Comparison of ENCODE assay signal across 17 cellular contexts in the genomic region with DNA sequence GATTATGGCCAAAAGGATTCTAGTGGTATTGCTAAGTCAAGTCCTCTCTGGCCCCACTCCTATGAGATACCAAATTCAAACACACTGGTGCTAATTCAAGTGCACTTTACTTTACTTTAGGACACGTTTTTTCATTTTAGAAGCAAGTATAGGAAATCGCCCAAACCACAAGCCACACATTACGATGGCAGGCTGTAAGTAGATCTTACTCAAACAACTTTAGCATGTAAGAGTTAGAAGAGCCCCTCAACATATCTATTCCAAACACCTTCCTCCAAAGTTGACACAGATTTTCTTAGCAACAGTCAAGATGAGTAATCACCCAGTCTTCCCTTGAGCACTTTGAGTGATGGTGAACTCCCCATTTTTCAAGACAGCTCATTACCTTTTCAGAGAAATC. TPM values are rescaled to one million over a fixed set of nuclear protein-coding genes. Genes with fewer than 3 reads are reported as not detected.
DNase-seq lines count a peak whose midpoint lies in the region; ATAC-seq lines count a peak whose summit lies in the region.
"Had no signal": no experiment of that assay in that cellular context is flagged by ENCODE, and none has a peak within 500 bp of the region (broad histone marks: within the 10 kb centered on the region; RNA-seq: fewer than 3 reads in every experiment).

No MANE protein-coding gene starts in this region.

- H3K4me1 Mint-ChIP-seq in activated T-cell treated with anti-CD3 and anti-CD28 coated beads, Interleukin-2, amount 50 U/mL, for 72 hours (ENCODE audit: low read depth) = peaks cover 17% of the 10 kb centered on the region
- H3K4me1 Mint-ChIP-seq in stimulated activated naive CD8-positive, alpha-beta T cell treated with anti-CD3 and anti-CD28 coated beads, Interleukin-15, amount 100 ng/mL, for 72 hours = peaks cover 15% of the 10 kb centered on the region

- DNase-seq in activated naive CD4-positive, alpha-beta T cell treated with anti-CD3 and anti-CD28 coated beads, Interleukin-2, amount 50 U/mL, for 72 hours (ENCODE audit: low spot score in 2 of 2) = peak in 1 of 2 donors; percentile 23
- DNase-seq in activated naive CD4-positive, alpha-beta T cell (lab: John Stamatoyannopoulos, UW) = no peak
- DNase-seq in activated T-cell treated with anti-CD3 and anti-CD28 coated beads, Interleukin-2, amount 50 U/mL, for 72 hours = peak; percentile 61 to 63
- DNase-seq in stimulated activated naive CD8-positive, alpha-beta T cell treated with anti-CD3 and anti-CD28 coated beads, Interleukin-15, amount 100 ng/mL, for 72 hours = peak; percentile 38 to 64
- DNase-seq in UCSD-AML1 (lab: John Stamatoyannopoulos, UW; ENCODE audit: unreplicated experiment) = no peak
- DNase-seq: amygdala, erythroblast, KBM-7, left cardiac atrium, NCI-H748 treated with DMSO at 0.1 percent for 48 hours, RPMI8226, T-helper 17 cell, transverse colon had no signal

- H3K36me3 Mint-ChIP-seq in activated naive CD4-positive, alpha-beta T cell treated with anti-CD3 and anti-CD28 coated beads, Interleukin-2, amount 50 U/mL, for 72 hours = no peaks in the 10 kb centered on the region
- no peaks in the 10 kb centered on the region for H3K36me3 Mint-ChIP-seq in activated T-cell treated with anti-CD3 and anti-CD28 coated beads, Interleukin-2, amount 50 U/mL, for 72 hours (ENCODE audit: insufficient read depth in 2 of 2)

- H3K27ac Mint-ChIP-seq in activated naive CD4-positive, alpha-beta T cell treated with anti-CD3 and anti-CD28 coated beads, Interleukin-2, amount 50 U/mL, for 72 hours = no peak overlapping the region
- H3K27ac Mint-ChIP-seq in activated T-cell treated with anti-CD3 and anti-CD28 coated beads, Interleukin-2, amount 50 U/mL, for 72 hours = peak overlapping the region; percentile 45
- H3K27ac Mint-ChIP-seq in stimulated activated naive CD8-positive, alpha-beta T cell treated with anti-CD3 and anti-CD28 coated beads, Interleukin-15, amount 100 ng/mL, for 72 hours = peak overlapping the region in 1 of 2 donors; percentile 25
- H3K27ac Mint-ChIP-seq: T-helper 17 cell had no signal

- H3K9me3 Mint-ChIP-seq in activated naive CD4-positive, alpha-beta T cell treated with anti-CD3 and anti-CD28 coated beads, Interleukin-2, amount 50 U/mL, for 72 hours = no peaks in the 10 kb centered on the region
- H3K9me3 Mint-ChIP-seq in activated T-cell treated with anti-CD3 and anti-CD28 coated beads, Interleukin-2, amount 50 U/mL, for 72 hours = peaks cover 0 to 2% of the 10 kb centered on the region in 2 donors
- no peaks in the 10 kb centered on the region for H3K9me3 Mint-ChIP-seq in stimulated activated naive CD8-positive, alpha-beta T cell treated with anti-CD3 and anti-CD28 coated beads, Interleukin-15, amount 100 ng/mL, for 72 hours

- peak; percentile 92 to 98 for ATAC-seq in activated naive CD4-positive, alpha-beta T cell treated with anti-CD3 and anti-CD28 coated beads, Interleukin-2, amount 50 U/mL, for 72 hours
- peak; percentile 48 for ATAC-seq in HG02981 (IDR thresholded peaks at IDR 0.05; ENCODE audit: unreplicated experiment)
- ATAC-seq in activated T-cell treated with anti-CD3 and anti-CD28 coated beads, Interleukin-2, amount 50 U/mL, for 72 hours (replicated peaks in 1 of 2) = peak; percentile 96 to 98
- ATAC-seq in stimulated activated naive CD8-positive, alpha-beta T cell treated with anti-CD3 and anti-CD28 coated beads, Interleukin-15, amount 100 ng/mL, for 72 hours = peak; percentile 99
- ATAC-seq in HG03520 (IDR thresholded peaks at IDR 0.05; ENCODE audit: unreplicated experiment) = no peak
- ATAC-seq in GM19023 (IDR thresholded peaks at IDR 0.05; ENCODE audit: unreplicated experiment) = no peak
- ATAC-seq: T-helper 17 cell had no signal

- peaks cover 53% of the 10 kb centered on the region for H3K27me3 Mint-ChIP-seq in activated T-cell treated with anti-CD3 and anti-CD28 coated beads, Interleukin-2, amount 50 U/mL, for 72 hours (ENCODE audit: low read depth)
- H3K27me3 Mint-ChIP-seq in stimulated activated naive CD8-positive, alpha-beta T cell treated with anti-CD3 and anti-CD28 coated beads, Interleukin-15, amount 100 ng/mL, for 72 hours = peaks cover 46% of the 10 kb centered on the region

- peak overlapping the region; percentile 46 to 51 for H3K4me3 Mint-ChIP-seq in activated T-cell treated with anti-CD3 and anti-CD28 coated beads, Interleukin-2, amount 50 U/mL, for 72 hours
- peak overlapping the region; percentile 28 to 42 for H3K4me3 Mint-ChIP-seq in stimulated activated naive CD8-positive, alpha-beta T cell treated with anti-CD3 and anti-CD28 coated beads, Interleukin-15, amount 100 ng/mL, for 72 hours
- H3K4me3 Mint-ChIP-seq: T-helper 17 cell had no signal

RNA-seq across cellular contexts. Expression of a gene that starts 43.6 kb away (rescaled TPM):
- total RNA-seq in activated naive CD4-positive, alpha-beta T cell treated with anti-CD3 and anti-CD28 coated beads, Interleukin-2, amount 50 U/mL, for 72 hours = not detected
- not detected for total RNA-seq in activated T-cell treated with anti-CD3 and anti-CD28 coated beads, Interleukin-2, amount 50 U/mL, for 72 hours
- total RNA-seq: posterior vena cava, T-helper 17 cell, transverse colon had no signal

Comparison
In these comparisons a context has a peak if more than half of its experiments do, and no peak if none do; other contexts are left out.
1. ATAC-seq: peak in activated naive CD4-positive, alpha-beta T cell treated with anti-CD3 and anti-CD28 coated beads, Interleukin-2, amount 50 U/mL, for 72 hours (2 of 2), HG02981 (single experiment), activated T-cell treated with anti-CD3 and anti-CD28 coated beads, Interleukin-2, amount 50 U/mL, for 72 hours (2 of 2) and stimulated activated naive CD8-positive, alpha-beta T cell treated with anti-CD3 and anti-CD28 coated beads, Interleukin-15, amount 100 ng/mL, for 72 hours (single experiment); none in HG03520 (single experiment) and GM19023 (single experiment).
2. DNase-seq: peak in activated T-cell treated with anti-CD3 and anti-CD28 coated beads, Interleukin-2, amount 50 U/mL, for 72 hours (2 of 2) and stimulated activated naive CD8-positive, alpha-beta T cell treated with anti-CD3 and anti-CD28 coated beads, Interleukin-15, amount 100 ng/mL, for 72 hours (2 of 2); none in activated naive CD4-positive, alpha-beta T cell (0 of 4) and UCSD-AML1 (single experiment).